Comparison of ENCODE assay signal across 1 cellular context in the genomic region with DNA sequence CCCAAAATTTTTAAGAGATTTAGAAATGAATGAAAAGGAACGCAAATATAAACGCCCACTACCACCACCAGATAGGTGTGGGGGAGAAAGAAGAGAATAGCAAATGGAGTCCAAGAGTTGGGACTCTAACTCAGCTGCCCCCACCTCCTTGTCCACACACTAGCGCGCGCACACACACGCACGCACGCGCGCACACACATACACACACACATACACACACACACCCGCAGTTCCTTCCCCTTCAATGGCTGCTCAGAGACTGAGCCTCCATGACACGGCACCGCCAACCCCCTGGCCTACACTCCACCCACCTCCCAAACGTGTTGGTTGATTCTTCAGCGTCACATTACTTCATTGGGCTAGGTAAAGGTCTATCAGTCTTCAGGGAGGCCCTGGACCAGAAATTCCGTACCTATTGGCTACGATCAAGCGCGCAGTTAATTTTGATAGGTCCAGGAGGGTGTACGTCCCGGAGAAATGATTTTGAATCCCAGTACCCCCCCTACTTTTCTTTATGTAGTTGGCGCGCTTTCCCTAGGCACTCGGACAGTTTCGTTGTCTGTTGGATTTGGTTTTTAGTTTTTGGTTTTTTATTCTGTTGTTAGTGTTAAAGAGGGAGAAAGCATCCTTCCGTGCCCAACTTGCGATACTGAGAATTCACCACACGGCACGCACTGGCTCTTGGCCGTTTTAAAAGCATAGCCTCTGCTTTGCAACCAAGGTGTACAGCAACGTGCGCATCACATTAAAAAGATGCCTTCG.
A peak's percentile ranks its signal among the peaks of the same experiment; 100 is the strongest.
TF ChIP-seq lines count a peak whose summit lies in the region.

A gene (minus strand): TSS at position 261 of the 762 bp plus-strand sequence. CDS start 326 bp downstream, outside the sequence.

TF ChIP-seq in HepG2, 621 proteins besides CTCF, POLR2A, EP300 and RAD21 (continued from another document and continues in another):
- TF ChIP-seq ISL2 (CRISPR knock-in tag; IDR thresholded peaks at IDR 0.05), result no peak
- no peak for TF ChIP-seq ZNF713 (CRISPR knock-in tag; IDR thresholded peaks at IDR 0.05)
- TF ChIP-seq ZNF263 (CRISPR knock-in tag; IDR thresholded peaks at IDR 0.05), result no peak
- TF ChIP-seq, protein P1, sequence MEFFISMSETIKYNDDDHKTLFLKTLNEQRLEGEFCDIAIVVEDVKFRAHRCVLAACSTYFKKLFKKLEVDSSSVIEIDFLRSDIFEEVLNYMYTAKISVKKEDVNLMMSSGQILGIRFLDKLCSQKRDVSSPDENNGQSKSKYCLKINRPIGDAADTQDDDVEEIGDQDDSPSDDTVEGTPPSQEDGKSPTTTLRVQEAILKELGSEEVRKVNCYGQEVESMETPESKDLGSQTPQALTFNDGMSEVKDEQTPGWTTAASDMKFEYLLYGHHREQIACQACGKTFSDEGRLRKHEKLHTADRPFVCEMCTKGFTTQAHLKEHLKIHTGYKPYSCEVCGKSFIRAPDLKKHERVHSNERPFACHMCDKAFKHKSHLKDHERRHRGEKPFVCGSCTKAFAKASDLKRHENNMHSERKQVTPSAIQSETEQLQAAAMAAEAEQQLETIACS (CRISPR knock-in tag; IDR thresholded peaks at IDR 0.05), result peak; percentile 94
- TF ChIP-seq NCOR1 (IDR thresholded peaks at IDR 0.05; ENCODE audit: borderline replicate concordance, low read length), result no peak
- TF ChIP-seq RARA (CRISPR knock-in tag; IDR thresholded peaks at IDR 0.05), result peak; percentile 49; the same call in 1 of the 2 replicates
- TF ChIP-seq TARDBP (CRISPR knock-in tag; IDR thresholded peaks at IDR 0.05), result peak; percentile 64; the same call in 1 of the 2 replicates
- no peak for TF ChIP-seq MAFF (IDR thresholded peaks at IDR 0.05; ENCODE audit: low read depth, low read length)
- TF ChIP-seq KDM3A (CRISPR knock-in tag; IDR thresholded peaks at IDR 0.05; ENCODE audit: low read depth), result peak; percentile 78; the same call in 1 of the 2 replicates
- no peak for TF ChIP-seq THYN1 (CRISPR knock-in tag; IDR thresholded peaks at IDR 0.05; ENCODE audit: borderline replicate concordance, low read depth)
- TF ChIP-seq, protein P2, sequence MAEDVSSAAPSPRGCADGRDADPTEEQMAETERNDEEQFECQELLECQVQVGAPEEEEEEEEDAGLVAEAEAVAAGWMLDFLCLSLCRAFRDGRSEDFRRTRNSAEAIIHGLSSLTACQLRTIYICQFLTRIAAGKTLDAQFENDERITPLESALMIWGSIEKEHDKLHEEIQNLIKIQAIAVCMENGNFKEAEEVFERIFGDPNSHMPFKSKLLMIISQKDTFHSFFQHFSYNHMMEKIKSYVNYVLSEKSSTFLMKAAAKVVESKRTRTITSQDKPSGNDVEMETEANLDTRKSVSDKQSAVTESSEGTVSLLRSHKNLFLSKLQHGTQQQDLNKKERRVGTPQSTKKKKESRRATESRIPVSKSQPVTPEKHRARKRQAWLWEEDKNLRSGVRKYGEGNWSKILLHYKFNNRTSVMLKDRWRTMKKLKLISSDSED (CRISPR knock-in tag; IDR thresholded peaks at IDR 0.05), result no peak
- TF ChIP-seq ZNF224 (CRISPR knock-in tag; IDR thresholded peaks at IDR 0.05), result no peak; the same call in 1 of the 2 replicates
- peak; percentile 87; the same call in 1 of the 2 replicates for TF ChIP-seq KLF12 (CRISPR knock-in tag; IDR thresholded peaks at IDR 0.05; ENCODE audit: borderline replicate concordance)
- no peak for TF ChIP-seq SETDB1 (CRISPR knock-in tag; IDR thresholded peaks at IDR 0.05; ENCODE audit: borderline replicate concordance)
- peak; percentile 93 for TF ChIP-seq KLF6 (CRISPR knock-in tag; IDR thresholded peaks at IDR 0.05)
- TF ChIP-seq, protein P3, sequence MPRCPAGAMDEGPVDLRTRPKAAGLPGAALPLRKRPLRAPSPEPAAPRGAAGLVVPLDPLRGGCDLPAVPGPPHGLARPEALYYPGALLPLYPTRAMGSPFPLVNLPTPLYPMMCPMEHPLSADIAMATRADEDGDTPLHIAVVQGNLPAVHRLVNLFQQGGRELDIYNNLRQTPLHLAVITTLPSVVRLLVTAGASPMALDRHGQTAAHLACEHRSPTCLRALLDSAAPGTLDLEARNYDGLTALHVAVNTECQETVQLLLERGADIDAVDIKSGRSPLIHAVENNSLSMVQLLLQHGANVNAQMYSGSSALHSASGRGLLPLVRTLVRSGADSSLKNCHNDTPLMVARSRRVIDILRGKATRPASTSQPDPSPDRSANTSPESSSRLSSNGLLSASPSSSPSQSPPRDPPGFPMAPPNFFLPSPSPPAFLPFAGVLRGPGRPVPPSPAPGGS (CRISPR knock-in tag; IDR thresholded peaks at IDR 0.05), result no peak; the same call in 1 of the 2 replicates
- TF ChIP-seq ZNF431 (CRISPR knock-in tag; IDR thresholded peaks at IDR 0.05; ENCODE audit: borderline replicate concordance, low read depth), result peak; percentile 83; the same call in 1 of the 2 replicates
- TF ChIP-seq, protein P4, sequence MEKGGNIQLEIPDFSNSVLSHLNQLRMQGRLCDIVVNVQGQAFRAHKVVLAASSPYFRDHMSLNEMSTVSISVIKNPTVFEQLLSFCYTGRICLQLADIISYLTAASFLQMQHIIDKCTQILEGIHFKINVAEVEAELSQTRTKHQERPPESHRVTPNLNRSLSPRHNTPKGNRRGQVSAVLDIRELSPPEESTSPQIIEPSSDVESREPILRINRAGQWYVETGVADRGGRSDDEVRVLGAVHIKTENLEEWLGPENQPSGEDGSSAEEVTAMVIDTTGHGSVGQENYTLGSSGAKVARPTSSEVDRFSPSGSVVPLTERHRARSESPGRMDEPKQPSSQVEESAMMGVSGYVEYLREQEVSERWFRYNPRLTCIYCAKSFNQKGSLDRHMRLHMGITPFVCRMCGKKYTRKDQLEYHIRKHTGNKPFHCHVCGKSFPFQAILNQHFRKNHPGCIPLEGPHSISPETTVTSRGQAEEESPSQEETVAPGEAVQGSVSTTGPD (CRISPR knock-in tag; IDR thresholded peaks at IDR 0.05), result no peak
- peak; percentile 82; the same call in 1 of the 2 replicates for TF ChIP-seq NFRKB (IDR thresholded peaks at IDR 0.05)
- TF ChIP-seq, protein P5, sequence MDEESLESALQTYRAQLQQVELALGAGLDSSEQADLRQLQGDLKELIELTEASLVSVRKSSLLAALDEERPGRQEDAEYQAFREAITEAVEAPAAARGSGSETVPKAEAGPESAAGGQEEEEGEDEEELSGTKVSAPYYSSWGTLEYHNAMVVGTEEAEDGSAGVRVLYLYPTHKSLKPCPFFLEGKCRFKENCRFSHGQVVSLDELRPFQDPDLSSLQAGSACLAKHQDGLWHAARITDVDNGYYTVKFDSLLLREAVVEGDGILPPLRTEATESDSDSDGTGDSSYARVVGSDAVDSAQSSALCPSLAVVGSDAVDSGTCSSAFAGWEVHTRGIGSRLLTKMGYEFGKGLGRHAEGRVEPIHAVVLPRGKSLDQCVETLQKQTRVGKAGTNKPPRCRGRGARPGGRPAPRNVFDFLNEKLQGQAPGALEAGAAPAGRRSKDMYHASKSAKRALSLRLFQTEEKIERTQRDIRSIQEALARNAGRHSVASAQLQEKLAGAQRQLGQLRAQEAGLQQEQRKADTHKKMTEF (CRISPR knock-in tag; IDR thresholded peaks at IDR 0.05), result peak; percentile 61
- no peak for TF ChIP-seq PTBP1 (IDR thresholded peaks at IDR 0.05; ENCODE audit: low read depth, low read length, poor library complexity, severe bottlenecking)
- TF ChIP-seq SP5 (CRISPR knock-in tag; IDR thresholded peaks at IDR 0.05; ENCODE audit: borderline replicate concordance, low read depth), result peak; percentile 15; the same call in 1 of the 2 replicates
- 0 out of 2 replicates have a peak, but pooled peaks have one; percentile 57 for TF ChIP-seq CAMTA2 (CRISPR knock-in tag; IDR thresholded peaks at IDR 0.05; ENCODE audit: borderline replicate concordance)
- TF ChIP-seq KLF9 (CRISPR knock-in tag; IDR thresholded peaks at IDR 0.05; ENCODE audit: low read depth), result no peak
- no peak for TF ChIP-seq MTA3 (CRISPR knock-in tag; IDR thresholded peaks at IDR 0.05)
- TF ChIP-seq, protein P6, sequence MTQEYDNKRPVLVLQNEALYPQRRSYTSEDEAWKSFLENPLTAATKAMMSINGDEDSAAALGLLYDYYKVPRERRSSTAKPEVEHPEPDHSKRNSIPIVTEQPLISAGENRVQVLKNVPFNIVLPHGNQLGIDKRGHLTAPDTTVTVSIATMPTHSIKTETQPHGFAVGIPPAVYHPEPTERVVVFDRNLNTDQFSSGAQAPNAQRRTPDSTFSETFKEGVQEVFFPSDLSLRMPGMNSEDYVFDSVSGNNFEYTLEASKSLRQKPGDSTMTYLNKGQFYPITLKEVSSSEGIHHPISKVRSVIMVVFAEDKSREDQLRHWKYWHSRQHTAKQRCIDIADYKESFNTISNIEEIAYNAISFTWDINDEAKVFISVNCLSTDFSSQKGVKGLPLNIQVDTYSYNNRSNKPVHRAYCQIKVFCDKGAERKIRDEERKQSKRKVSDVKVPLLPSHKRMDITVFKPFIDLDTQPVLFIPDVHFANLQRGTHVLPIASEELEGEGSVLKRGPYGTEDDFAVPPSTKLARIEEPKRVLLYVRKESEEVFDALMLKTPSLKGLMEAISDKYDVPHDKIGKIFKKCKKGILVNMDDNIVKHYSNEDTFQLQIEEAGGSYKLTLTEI (CRISPR knock-in tag; conservative IDR thresholded peaks at IDR 0.05), result no peak
- TF ChIP-seq ZFP62 (CRISPR knock-in tag; IDR thresholded peaks at IDR 0.05), result no peak
- TF ChIP-seq, protein P7, sequence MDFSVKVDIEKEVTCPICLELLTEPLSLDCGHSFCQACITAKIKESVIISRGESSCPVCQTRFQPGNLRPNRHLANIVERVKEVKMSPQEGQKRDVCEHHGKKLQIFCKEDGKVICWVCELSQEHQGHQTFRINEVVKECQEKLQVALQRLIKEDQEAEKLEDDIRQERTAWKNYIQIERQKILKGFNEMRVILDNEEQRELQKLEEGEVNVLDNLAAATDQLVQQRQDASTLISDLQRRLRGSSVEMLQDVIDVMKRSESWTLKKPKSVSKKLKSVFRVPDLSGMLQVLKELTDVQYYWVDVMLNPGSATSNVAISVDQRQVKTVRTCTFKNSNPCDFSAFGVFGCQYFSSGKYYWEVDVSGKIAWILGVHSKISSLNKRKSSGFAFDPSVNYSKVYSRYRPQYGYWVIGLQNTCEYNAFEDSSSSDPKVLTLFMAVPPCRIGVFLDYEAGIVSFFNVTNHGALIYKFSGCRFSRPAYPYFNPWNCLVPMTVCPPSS (IDR thresholded peaks at IDR 0.05), result no peak
- no peak for TF ChIP-seq TRIM24 (CRISPR knock-in tag; IDR thresholded peaks at IDR 0.05)
- TF ChIP-seq ZNF253 (CRISPR knock-in tag; IDR thresholded peaks at IDR 0.05; ENCODE audit: borderline replicate concordance), result 0 out of 2 replicates have a peak, but pooled peaks have one; percentile 35
- no peak for TF ChIP-seq FOXJ3 (CRISPR knock-in tag; IDR thresholded peaks at IDR 0.05; ENCODE audit: borderline replicate concordance)
- peak; percentile 75; the same call in 1 of the 2 replicates for TF ChIP-seq NFKB2 (CRISPR knock-in tag; IDR thresholded peaks at IDR 0.05; ENCODE audit: borderline replicate concordance)
- TF ChIP-seq, protein P8, sequence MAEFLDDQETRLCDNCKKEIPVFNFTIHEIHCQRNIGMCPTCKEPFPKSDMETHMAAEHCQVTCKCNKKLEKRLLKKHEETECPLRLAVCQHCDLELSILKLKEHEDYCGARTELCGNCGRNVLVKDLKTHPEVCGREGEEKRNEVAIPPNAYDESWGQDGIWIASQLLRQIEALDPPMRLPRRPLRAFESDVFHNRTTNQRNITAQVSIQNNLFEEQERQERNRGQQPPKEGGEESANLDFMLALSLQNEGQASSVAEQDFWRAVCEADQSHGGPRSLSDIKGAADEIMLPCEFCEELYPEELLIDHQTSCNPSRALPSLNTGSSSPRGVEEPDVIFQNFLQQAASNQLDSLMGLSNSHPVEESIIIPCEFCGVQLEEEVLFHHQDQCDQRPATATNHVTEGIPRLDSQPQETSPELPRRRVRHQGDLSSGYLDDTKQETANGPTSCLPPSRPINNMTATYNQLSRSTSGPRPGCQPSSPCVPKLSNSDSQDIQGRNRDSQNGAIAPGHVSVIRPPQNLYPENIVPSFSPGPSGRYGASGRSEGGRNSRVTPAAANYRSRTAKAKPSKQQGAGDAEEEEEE (CRISPR knock-in tag; IDR thresholded peaks at IDR 0.05; ENCODE audit: borderline replicate concordance), result 0 out of 2 replicates have a peak, but pooled peaks have one; percentile 39
- peak; percentile 96 for TF ChIP-seq POLR2AphosphoS5 (IDR thresholded peaks at IDR 0.05; ENCODE audit: low read depth, low read length)
- TF ChIP-seq, protein P9, sequence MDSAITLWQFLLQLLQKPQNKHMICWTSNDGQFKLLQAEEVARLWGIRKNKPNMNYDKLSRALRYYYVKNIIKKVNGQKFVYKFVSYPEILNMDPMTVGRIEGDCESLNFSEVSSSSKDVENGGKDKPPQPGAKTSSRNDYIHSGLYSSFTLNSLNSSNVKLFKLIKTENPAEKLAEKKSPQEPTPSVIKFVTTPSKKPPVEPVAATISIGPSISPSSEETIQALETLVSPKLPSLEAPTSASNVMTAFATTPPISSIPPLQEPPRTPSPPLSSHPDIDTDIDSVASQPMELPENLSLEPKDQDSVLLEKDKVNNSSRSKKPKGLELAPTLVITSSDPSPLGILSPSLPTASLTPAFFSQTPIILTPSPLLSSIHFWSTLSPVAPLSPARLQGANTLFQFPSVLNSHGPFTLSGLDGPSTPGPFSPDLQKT (CRISPR knock-in tag; IDR thresholded peaks at IDR 0.05; ENCODE audit: borderline replicate concordance), result no peak
- no peak for TF ChIP-seq TBX3 (IDR thresholded peaks at IDR 0.05; ENCODE audit: borderline replicate concordance)
- peak; percentile 80; the same call in 1 of the 2 replicates for TF ChIP-seq ZNF343 (CRISPR knock-in tag; IDR thresholded peaks at IDR 0.05)
- peak; percentile 96; the same call in 1 of the 2 replicates for TF ChIP-seq CCDC6 (CRISPR knock-in tag; IDR thresholded peaks at IDR 0.05)
- 0 out of 2 replicates have a peak, but pooled peaks have one; percentile 25 for TF ChIP-seq ZNF615 (CRISPR knock-in tag; IDR thresholded peaks at IDR 0.05; ENCODE audit: borderline replicate concordance)
- peak; percentile 94 for TF ChIP-seq ZNF160 (CRISPR knock-in tag; IDR thresholded peaks at IDR 0.05)
- peak; percentile 42 for TF ChIP-seq TBL1XR1 (IDR thresholded peaks at IDR 0.05; ENCODE audit: borderline replicate concordance, low read length, partially characterized antibody)
- no peak for TF ChIP-seq ZNF83 (CRISPR knock-in tag; IDR thresholded peaks at IDR 0.05; ENCODE audit: borderline replicate concordance)
- TF ChIP-seq, protein P10, sequence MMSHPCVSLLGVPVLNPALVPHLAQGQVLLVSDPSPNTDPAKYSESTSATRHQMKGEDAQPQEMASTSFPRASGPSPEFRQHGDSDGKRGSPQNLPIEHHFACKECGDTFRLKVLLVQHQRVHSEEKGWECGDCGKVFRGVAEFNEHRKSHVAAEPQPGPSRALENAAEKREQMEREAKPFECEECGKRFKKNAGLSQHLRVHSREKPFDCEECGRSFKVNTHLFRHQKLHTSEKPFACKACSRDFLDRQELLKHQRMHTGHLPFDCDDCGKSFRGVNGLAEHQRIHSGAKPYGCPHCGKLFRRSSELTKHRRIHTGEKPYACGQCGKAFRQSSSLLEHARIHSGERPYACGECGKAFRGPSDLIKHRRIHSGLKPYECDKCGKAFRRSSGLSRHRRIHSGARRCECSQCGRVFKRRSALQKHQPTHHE (CRISPR knock-in tag; IDR thresholded peaks at IDR 0.05; ENCODE audit: borderline replicate concordance), result peak; percentile 87
- TF ChIP-seq ZNF446 (CRISPR knock-in tag; IDR thresholded peaks at IDR 0.05), result no peak
- TF ChIP-seq XBP1 (CRISPR knock-in tag; IDR thresholded peaks at IDR 0.05), result no peak
- peak; percentile 43 for TF ChIP-seq IKZF4 (CRISPR knock-in tag; IDR thresholded peaks at IDR 0.05; ENCODE audit: borderline replicate concordance, low read depth, not compliant biosample characterization)
- TF ChIP-seq ZFP36L2 (CRISPR knock-in tag; IDR thresholded peaks at IDR 0.05), result no peak
- TF ChIP-seq ZNF670 (CRISPR knock-in tag; IDR thresholded peaks at IDR 0.05; ENCODE audit: borderline replicate concordance), result no peak
- peak; percentile 87 for TF ChIP-seq ELF3 (CRISPR knock-in tag; IDR thresholded peaks at IDR 0.05)
- peak; percentile 74 for TF ChIP-seq MEF2D (CRISPR knock-in tag; IDR thresholded peaks at IDR 0.05)
